In genomic region chr2:217207387-217208010, GRCh38 we compare ENCODE assay signal across 1 cellular context.
TF ChIP-seq lines count a peak whose summit lies in the region.

No MANE protein-coding gene starts in this region.

TF ChIP-seq in WTC11, 78 proteins besides CTCF, POLR2A, EP300 and RAD21 (continued from another document):
- no peak for TF ChIP-seq E2F4 (CRISPR knock-in tag; IDR thresholded peaks at IDR 0.05; ENCODE audit: borderline replicate concordance, low read depth)
- TF ChIP-seq SOX15 (CRISPR knock-in tag; IDR thresholded peaks at IDR 0.05) = no peak
- TF ChIP-seq ZNF423 (CRISPR knock-in tag; IDR thresholded peaks at IDR 0.05) = no peak
- TF ChIP-seq FOXP4 (CRISPR knock-in tag; IDR thresholded peaks at IDR 0.05) = no peak
- no peak for TF ChIP-seq ZNF671 (CRISPR knock-in tag; IDR thresholded peaks at IDR 0.05)
- TF ChIP-seq ZNF232 (CRISPR knock-in tag; IDR thresholded peaks at IDR 0.05) = no peak
